21 cellular contexts compared by ENCODE assay signal in genomic region chr10:6743291-6743849, GRCh38.
A peak's percentile ranks its signal among the peaks of the same experiment; 100 is the strongest.
DNase-seq lines count a peak whose midpoint lies in the region; ATAC-seq and TF ChIP-seq lines count a peak whose summit lies in the region.
"Had no signal": no experiment of that assay in that cellular context is flagged by ENCODE, and none has a peak within 500 bp of the region (broad histone marks: within the 10 kb centered on the region; RNA-seq: fewer than 3 reads in every experiment).

No MANE protein-coding gene starts in this region.

- H2AFZ ChIP-seq in IMR-90 (replicated peaks; ENCODE audit: low read length, poor library complexity), result no peak overlapping the region
- H2AFZ ChIP-seq: GM23248 had no signal

- H3K18ac ChIP-seq in IMR-90 (ENCODE audit: low read depth, low read length), result peak overlapping the region; percentile 51

- H3K9ac ChIP-seq in IMR-90 (ENCODE audit: low read depth, low read length), result no peak overlapping the region
- H3K9ac ChIP-seq: GM23248 had no signal

- TF ChIP-seq RAD21 in IMR-90 (IDR thresholded peaks at IDR 0.05; ENCODE audit: low read length), result no peak

- intact Hi-C loops in IMR-90 (cut with micrococcal nuclease), result no loop called here
- intact Hi-C loops in thyroid gland (cut with DNase I), result no loop called here

- in situ Hi-C loops in IMR-90 (cut with MboI; ENCODE audit: low sequenced_read_pairs), result loop anchor here (25.0 kb wide), 2 partner anchors 506 to 1044 kb away; partner anchors contain the start of genes ATP5F1C and KIN

- H3K9me1 ChIP-seq in IMR-90 (ENCODE audit: insufficient read depth, low read length), result peaks cover 17% of the 10 kb centered on the region

- peak overlapping the region in 1 of 2 experiments; percentile 17; a peak in 1 of 4 replicates for H4K8ac ChIP-seq in IMR-90 (ENCODE audit: low read depth in 2 of 2, low read length in 2 of 2)

- no peaks in the 10 kb centered on the region; a peak in 1 of 4 replicates for H3K79me1 ChIP-seq in IMR-90 (ENCODE audit: low read depth in 1 of 2, low read length in 2 of 2)

- H3K9me3 ChIP-seq in IMR-90 (ENCODE audit: control insufficient read depth, insufficient read depth, low read length) (no peaks in the 10 kb centered on the region), thyroid gland (no peaks in the 10 kb centered on the region)
- H3K9me3 ChIP-seq: Caco-2, MG63, Peyer's patch had no signal

- no peak overlapping the region for H3K27ac ChIP-seq in IMR-90 (ENCODE audit: insufficient read depth, low read length)
- H3K27ac ChIP-seq in thyroid gland, result no peak overlapping the region
- H3K27ac ChIP-seq: GM23248, Peyer's patch had no signal

- ATAC-seq in IMR-90 (ENCODE audit: low read depth), result no peak
- no peak for ATAC-seq in activated CD4-positive, CD25-positive, alpha-beta regulatory T cell treated with anti-CD3 and anti-CD28 coated beads, Interleukin-2, amount 50 U/mL, for 24 hours
- ATAC-seq: SK-N-SH treated with all-trans-retinoic acid at 6 μM for 48 hours had no signal

- H4K91ac ChIP-seq in IMR-90 (ENCODE audit: insufficient read depth, low read depth, low read length), result peak overlapping the region; percentile 54; the same call in 1 of the 2 replicates

- no peak overlapping the region for H2AK9ac ChIP-seq in IMR-90 (replicated peaks; ENCODE audit: low read depth, low read length, poor library complexity)

- no peak for DNase-seq in IMR-90
- DNase-seq in amniotic epithelial cell (ENCODE audit: low read depth), result peak; percentile 94
- DNase-seq in fibroblast of villous mesenchyme (ENCODE audit: low read depth), result peak; percentile 62
- peak; percentile 14 to 20 for DNase-seq in thyroid gland
- no peak for DNase-seq in cerebellar cortex (ENCODE audit: low spot score)
- DNase-seq in SKM-1 (lab: John Stamatoyannopoulos, UW; ENCODE audit: unreplicated experiment), result no peak
- no peak for DNase-seq in UCSD-AML1 (lab: John Stamatoyannopoulos, UW; ENCODE audit: unreplicated experiment)
- DNase-seq: Caco-2; CD4-positive, alpha-beta T cell; GM23248; HCEC 1CT; Karpas-422; MG63; NCI-H1048; NCI-H1417 treated with DMSO at 0.1 percent for 48 hours; NCI-H1930; NCI-H510A; NCI-H748 treated with DMSO at 0.1 percent for 48 hours; Peyer's patch had no signal

- peak overlapping the region; percentile 40 for H2BK15ac ChIP-seq in IMR-90 (ENCODE audit: low read depth, low read length)

- H4K20me1 ChIP-seq in IMR-90 (ENCODE audit: insufficient read depth, low read length), result no peaks in the 10 kb centered on the region

- dilution Hi-C loops in IMR-90 (cut with HindIII; ENCODE audit: low sequenced_read_pairs, unreplicated experiment), result no loop called here

- no peak overlapping the region for H3K4me2 ChIP-seq in IMR-90 (ENCODE audit: low read depth, low read length)

- H2AK5ac ChIP-seq in IMR-90 (ENCODE audit: low read depth, low read length), result peak overlapping the region; percentile 36; the same call in 1 of the 2 replicates

- no peak overlapping the region for H2BK5ac ChIP-seq in IMR-90 (ENCODE audit: low read depth, low read length, poor library complexity, severe bottlenecking)

- H3K27me3 ChIP-seq in IMR-90 (ENCODE audit: control insufficient read depth, insufficient read depth, low read length) (no peaks in the 10 kb centered on the region), thyroid gland (no peaks in the 10 kb centered on the region)
- H3K27me3 ChIP-seq: MG63, Peyer's patch had no signal

- CTCF ChIA-PET in IMR-90 (lab: Yijun Ruan, JAX), result interaction anchor here (0.8 kb wide), 1 partner anchor 43 kb away, joined by 4 read pairs; no protein-coding TSS in a partner anchor

- H3K4me3 ChIP-seq in IMR-90 (ENCODE audit: insufficient read depth, low read depth, low read length) (no peak overlapping the region), fibroblast of villous mesenchyme (ENCODE audit: low read depth, low read length) (no peak overlapping the region), thyroid gland (replicated peaks in 1 of 3) (no peak overlapping the region)
- H3K4me3 ChIP-seq: GM23248, MG63, Peyer's patch had no signal

- TF ChIP-seq POLR2A in IMR-90 (IDR thresholded peaks at IDR 0.05; ENCODE audit: low read depth, low read length), result no peak
- no peak for TF ChIP-seq POLR2A in thyroid gland (IDR thresholded peaks at IDR 0.05)

- H3K4ac ChIP-seq in IMR-90 (ENCODE audit: low read depth, low read length), result no peak overlapping the region; the same call in 1 of the 2 replicates

- POLR2A ChIA-PET in IMR-90 (lab: Charles Lee; ENCODE audit: unreplicated experiment), result no interaction called here

- H4K5ac ChIP-seq in IMR-90 (ENCODE audit: low read depth, low read length), result peak overlapping the region; percentile 23; the same call in 1 of the 2 replicates

- H3K4me1 ChIP-seq in IMR-90 (ENCODE audit: control insufficient read depth, insufficient read depth, low read length) (peaks cover 24% of the 10 kb centered on the region), thyroid gland (peaks cover 0 to 2% of the 10 kb centered on the region in 2 donors)
- H3K4me1 ChIP-seq: Caco-2 had no signal

- H3K23ac ChIP-seq in IMR-90 (ENCODE audit: low read depth, low read length), result no peak overlapping the region

- H3K36me3 ChIP-seq in IMR-90 (ENCODE audit: control insufficient read depth, insufficient read depth, low read length) (no peaks in the 10 kb centered on the region), thyroid gland (no peaks in the 10 kb centered on the region)
- H3K36me3 ChIP-seq: MG63, Peyer's patch had no signal

- TF ChIP-seq CTCF in IMR-90 (conservative IDR thresholded peaks at IDR 0.05; ENCODE audit: low read depth, low read length) (no peak), fibroblast of villous mesenchyme (IDR thresholded peaks at IDR 0.05; ENCODE audit: insufficient read depth, low read depth, low read length) (no peak), thyroid gland (IDR thresholded peaks at IDR 0.05) (no peak)

- BruUV-seq in IMR-90 (replicated peaks; lab: Mats Ljungman, UMichigan), result no TSS peak

- H2BK120ac ChIP-seq in IMR-90 (ENCODE audit: low read depth, low read length), result peak overlapping the region; percentile 25; the same call in 1 of the 2 replicates

- H2BK20ac ChIP-seq in IMR-90 (ENCODE audit: low read depth, low read length), result peak overlapping the region; percentile 57; the same call in 1 of the 2 replicates

- WGBS in IMR-90 (ENCODE audit: extremely low coverage in 2 of 2, insufficient read length in 1 of 2), 2 experiments, result 92% methylated on average over 2 of the region's 4 CpGs; no CpG with 5 or more reads in 1 of the 2 experiments
- 69 to 77% methylated on average over 4 of the region's 4 CpGs for WGBS in thyroid gland, 2 donors

- 0 out of 2 replicates have a peak overlapping the region, but pooled peaks have one; percentile 23 for H3K14ac ChIP-seq in IMR-90 (replicated peaks; ENCODE audit: low read depth, low read length)

- no peak overlapping the region for H3K56ac ChIP-seq in IMR-90 (ENCODE audit: extremely low read depth, insufficient read depth, low read length)

TF ChIP-seq in IMR-90, 13 proteins besides CTCF, POLR2A, EP300 and RAD21:
- no peak for TF ChIP-seq NFE2L2 (IDR thresholded peaks at IDR 0.05; ENCODE audit: low read depth, low read length)
- no peak for TF ChIP-seq RFX5 (IDR thresholded peaks at IDR 0.05; ENCODE audit: low read depth, low read length)
- peak; percentile 34; the same call in 1 of the 2 replicates for TF ChIP-seq MAFK (IDR thresholded peaks at IDR 0.05; ENCODE audit: low read depth, low read length)
- TF ChIP-seq ELK1 (IDR thresholded peaks at IDR 0.05; ENCODE audit: borderline replicate concordance, low read depth, low read length), result no peak
- no peak for TF ChIP-seq RCOR1 (IDR thresholded peaks at IDR 0.05; ENCODE audit: insufficient replicate concordance, low read length)

Comparison
In these comparisons a context has a peak if more than half of its experiments do, and no peak if none do; other contexts are left out.
1. DNase-seq: peak in amniotic epithelial cell (single experiment), fibroblast of villous mesenchyme (single experiment) and thyroid gland (2 of 2); none in IMR-90 (single experiment), cerebellar cortex (single experiment), SKM-1 (single experiment) and UCSD-AML1 (single experiment).